In the genomic region with DNA sequence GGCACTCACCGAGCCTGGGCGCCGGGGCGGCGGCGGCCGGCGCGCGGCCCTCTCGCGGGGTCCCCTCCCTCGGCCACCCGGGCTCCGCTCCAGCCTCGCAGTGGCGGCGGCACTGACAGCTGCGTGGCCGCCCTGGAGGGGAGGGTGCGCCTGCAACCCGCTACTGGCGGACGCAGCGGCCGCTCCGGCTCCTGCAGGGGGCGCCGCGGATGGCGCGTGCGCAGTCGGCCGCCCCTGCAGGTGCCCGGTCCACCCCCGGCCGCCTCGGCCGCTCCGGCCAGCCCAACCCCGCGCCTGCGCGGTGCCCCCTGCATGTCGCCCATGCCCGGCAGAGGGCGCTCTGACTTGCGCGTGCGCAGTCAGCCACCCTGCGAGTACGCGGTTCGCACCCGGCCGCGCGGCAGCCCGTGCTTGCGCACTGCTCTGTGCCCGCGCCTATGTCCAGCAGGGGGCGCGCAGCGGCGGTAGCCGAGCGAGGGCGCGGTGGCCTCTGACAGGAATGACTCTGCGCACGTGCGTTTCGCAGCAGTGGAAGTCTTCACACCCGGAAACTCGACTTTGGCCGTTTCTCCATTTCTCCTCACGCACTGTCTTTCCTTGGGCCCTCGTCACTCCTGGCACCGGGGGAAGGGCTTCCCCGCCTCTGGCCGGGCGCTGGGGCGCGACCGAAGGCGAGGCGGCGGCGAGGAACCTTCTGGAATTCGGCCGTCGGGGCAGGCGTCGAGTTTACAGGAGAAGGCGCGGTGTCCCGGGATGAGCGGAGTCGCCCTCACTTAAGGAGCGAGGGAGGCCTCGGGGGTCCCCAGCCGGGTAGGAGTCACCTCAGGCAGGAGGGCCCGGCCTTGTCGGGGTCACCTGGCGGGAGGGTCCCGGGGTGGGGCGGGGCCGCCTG, we compare ENCODE assay signal across 8 cellular contexts. TPM values are rescaled to one million over a fixed set of nuclear protein-coding genes. Genes with fewer than 3 reads are reported as not detected.
A peak's percentile ranks its signal among the peaks of the same experiment; 100 is the strongest.
DNase-seq lines count a peak whose midpoint lies in the region; FAIRE-seq and TF ChIP-seq lines count a peak whose summit lies in the region.

ABCA3 (minus strand) TSS at position 165 of the 892 bp plus-strand sequence. CDS start 14,262 bp downstream, outside the sequence.

- 9 to 50% (median 16%) methylated on average over 34 to 110 of the region's 110 CpGs for WGBS in stomach, 5 donors

- peaks cover 63% of the 10 kb centered on the region for H3K27me3 Mint-ChIP-seq in neural crest cell (ENCODE audit: low read depth)

- no peak for TF ChIP-seq EP300 in stomach (IDR thresholded peaks at IDR 0.05)

- peak within 1 kb of the TSS; percentile 92 for H3K4me3 Mint-ChIP-seq in neural crest cell

- H3K36me3 Mint-ChIP-seq in neural crest cell (ENCODE audit: low read depth): no peaks in the 10 kb centered on the region

- H3K9ac ChIP-seq in ES-I3 (ENCODE audit: low read depth, low read length): peak within 1 kb of the TSS; percentile 83

- intact Hi-C loops in stomach (cut with DNase I; ENCODE audit: low total_unique reads): loop anchor here (5.0 kb wide), 1 partner anchor 156 kb away; no protein-coding TSS in a partner anchor

- H3K9me3 ChIP-seq in ES-I3 (ENCODE audit: control insufficient read depth, insufficient read depth, low read length) (no peaks in the 10 kb centered on the region; the same call in 1 of the 2 replicates), stomach (peaks cover 0 to 4% (median 0%) of the 10 kb centered on the region in 4 donors)

- TF ChIP-seq POLR2A in H54 (IDR thresholded peaks at IDR 0.05; ENCODE audit: low read depth, low read length): peak; percentile 50
- no peak for TF ChIP-seq POLR2A in stomach (IDR thresholded peaks at IDR 0.05)

- peak within 1 kb of the TSS; percentile 12 for H3K27ac Mint-ChIP-seq in neural crest cell (ENCODE audit: unreplicated experiment)

- FAIRE-seq in H54 (lab: Jason Lieb, UNC): peak; percentile 89

- CTCF ChIA-PET in RWPE1 (lab: Yijun Ruan, JAX): interaction anchor here (0.6 to 1.1 kb wide), 11 partner anchors 11 to 567 kb away, joined by 3 to 6 read pairs (median 3); no protein-coding TSS in a partner anchor

- TF ChIP-seq CTCF in RWPE1 (conservative IDR thresholded peaks at IDR 0.05; ENCODE audit: low read depth) (peak; percentile 99), fibroblast of villous mesenchyme (IDR thresholded peaks at IDR 0.05; ENCODE audit: insufficient read depth, low read depth, low read length) (peak; percentile 88), neural crest cell (conservative IDR thresholded peaks at IDR 0.05) (peak; percentile 100), stomach (IDR thresholded peaks at IDR 0.05) (peak in 6 of 7 experiments; percentile 79 to 100 (median 100))

- DNase-seq in H54 (ENCODE audit: insufficient read length, low spot score): peak; percentile 98
- peak; percentile 93 for DNase-seq in LoVo (ENCODE audit: low spot score)
- DNase-seq in RWPE1 (ENCODE audit: low spot score): peak; percentile 96
- DNase-seq in activated effector memory CD4-positive, alpha-beta T cell treated with anti-CD3 and anti-CD28 coated beads, Interleukin-2, amount 50 U/mL, for 16 hours: peak; percentile 98
- peak; percentile 89 for DNase-seq in fibroblast of villous mesenchyme (ENCODE audit: low read depth)
- peak; percentile 100 for DNase-seq in neural crest cell (ENCODE audit: low read depth, low spot score)
- DNase-seq in stomach: peak; percentile 94

- POLR2A ChIA-PET in RWPE1 (lab: Yijun Ruan, JAX; ENCODE audit: low non-redundant PET): interaction anchor here (0.6 kb wide), 1 partner anchor 22 kb away, joined by 3 read pairs; no protein-coding TSS in a partner anchor

- H3K4me1 ChIP-seq in ES-I3 (ENCODE audit: insufficient read depth, low read length) (no peaks in the 10 kb centered on the region), stomach (peaks cover 23 to 27% (median 23%) of the 10 kb centered on the region in 4 donors)

- H3K4me1 Mint-ChIP-seq in neural crest cell: peaks cover 8% of the 10 kb centered on the region

- peak within 1 kb of the TSS; percentile 15; the same call in 1 of the 2 replicates for H3K27ac ChIP-seq in RWPE1
- H3K27ac ChIP-seq in stomach: peak within 1 kb of the TSS in 4 of 5 donors; percentile 12 to 71 (median 48)

- H3K36me3 ChIP-seq in ES-I3 (ENCODE audit: insufficient read depth, low read length) (no peaks in the 10 kb centered on the region), stomach (no peaks in the 10 kb centered on the region)

- H3K4me3 ChIP-seq in fibroblast of villous mesenchyme (ENCODE audit: low read depth, low read length): peak within 1 kb of the TSS; percentile 62
- peak within 1 kb of the TSS; percentile 71 to 93 (median 76) for H3K4me3 ChIP-seq in stomach

- peaks cover 0 to 22% (median 4%) of the 10 kb centered on the region in 3 donors for H3K27me3 ChIP-seq in stomach

- H3K9me3 Mint-ChIP-seq in neural crest cell: no peaks in the 10 kb centered on the region

RNA-seq across cellular contexts. Expression of gene ABCA3, which starts in this region (rescaled TPM):
- 0.43 and 0.97 TPM in 2 replicates for total RNA-seq in fibroblast of villous mesenchyme
- 19.6 TPM in 2 replicates for total RNA-seq in neural crest cell
- total RNA-seq in stomach: 10 to 100 TPM in 1 of 5 donors, 1 to 10 TPM in 4; 3.8 to 39.3 (median 4.9) TPM
- 1 to 10 TPM in 2 of 3 donors, under 1 TPM in 1; 0.61 to 2.7 (median 2.4) TPM for polyA plus RNA-seq in stomach

Comparison
In these comparisons a context has a peak if more than half of its experiments do, and no peak if none do; other contexts are left out.
1. Peak in every context shown above with its lines: DNase-seq, H3K4me3 ChIP-seq and H3K27ac ChIP-seq.
2. Peak in DNase-seq and H3K4me3 ChIP-seq in fibroblast of villous mesenchyme; RNA of the gene not detected or under 1 TPM.